12 cellular contexts compared by ENCODE assay signal in genomic region chr1:218426343-218426657, GRCh38.
DNase-seq lines count a peak whose midpoint lies in the region; ATAC-seq and TF ChIP-seq lines count a peak whose summit lies in the region.
"Had no signal": no experiment of that assay in that cellular context is flagged by ENCODE, and none has a peak within 500 bp of the region (broad histone marks: within the 10 kb centered on the region; RNA-seq: fewer than 3 reads in every experiment).

No MANE protein-coding gene starts in this region.

- H3K4me1 ChIP-seq in cardiac muscle cell (ENCODE audit: low read depth): peaks cover 26% of the 10 kb centered on the region

- peaks cover 31% of the 10 kb centered on the region for H3K36me3 ChIP-seq in cardiac muscle cell
- H3K36me3 ChIP-seq: SJSA1 had no signal

- no peak for ATAC-seq in HG02970 (IDR thresholded peaks at IDR 0.05; ENCODE audit: low FRiP score, unreplicated experiment)
- ATAC-seq: GM23338 had no signal

- H3K27ac ChIP-seq in cardiac muscle cell: peak overlapping the region; percentile 56
- H3K27ac ChIP-seq: SJSA1 had no signal

- H3K4me3 ChIP-seq in astrocyte of the spinal cord (ENCODE audit: low read depth, low read length): no peak overlapping the region
- H3K4me3 ChIP-seq in cardiac muscle cell: no peak overlapping the region
- H3K4me3 ChIP-seq in skeletal muscle cell (ENCODE audit: low read depth, low read length): no peak overlapping the region
- H3K4me3 ChIP-seq: GM23338, SJSA1 had no signal

- H3K27me3 ChIP-seq in cardiac muscle cell: no peaks in the 10 kb centered on the region
- H3K27me3 ChIP-seq: SJSA1 had no signal

- H3K9me3 ChIP-seq in cardiac muscle cell (ENCODE audit: low read depth): no peaks in the 10 kb centered on the region
- H3K9me3 ChIP-seq: SJSA1 had no signal

- in situ Hi-C loops in astrocyte of the spinal cord (cut with HindIII; ENCODE audit: low sequenced_read_pairs): no loop called here

- peak; percentile 22 for DNase-seq in NCI-H1092 treated with DMSO at 0.1 percent for 48 hours (lab: John Stamatoyannopoulos, UW)
- DNase-seq in NCI-H1092 (lab: John Stamatoyannopoulos, UW): no peak
- DNase-seq in astrocyte of the spinal cord (ENCODE audit: low read depth, low spot score): peak; percentile 44
- DNase-seq in cardiac muscle cell (ENCODE audit: low read depth in 1 of 2, low spot score in 1 of 2): peak in 1 of 2 donors; percentile 92
- DNase-seq in skeletal muscle cell (ENCODE audit: low read depth): peak; percentile 73
- DNase-seq in activated T-cell treated with anti-CD3 and anti-CD28 coated beads for 4 hours: no peak
- no peak for DNase-seq in stimulated activated CD8-positive, alpha-beta memory T cell treated with anti-CD3 and anti-CD28 coated beads, Interleukin-4, amount 100 ng/mL, for 48 hours
- DNase-seq: activated CD4-positive, alpha-beta T cell treated with anti-CD3 and anti-CD28 coated beads, Interleukin-2, amount 50 U/mL, for 1 hour; activated naive CD8-positive, alpha-beta T cell treated with anti-CD3 and anti-CD28 coated beads, Interleukin-2, amount 10 ng/mL, durations not matched to agents 7 days and 5 days had no signal

- TF ChIP-seq CTCF in astrocyte of the spinal cord (IDR thresholded peaks at IDR 0.05; ENCODE audit: low read depth, low read length) (no peak), cardiac muscle cell (IDR thresholded peaks at IDR 0.05; ENCODE audit: low read depth, low read length) (no peak)

Comparison
In these comparisons a context has a peak if more than half of its experiments do, and no peak if none do; other contexts are left out.
1. DNase-seq: peak in NCI-H1092 treated with DMSO at 0.1 percent for 48 hours (single experiment), astrocyte of the spinal cord (single experiment) and skeletal muscle cell (single experiment); none in NCI-H1092 (single experiment), activated T-cell treated with anti-CD3 and anti-CD28 coated beads for 4 hours (single experiment) and stimulated activated CD8-positive, alpha-beta memory T cell treated with anti-CD3 and anti-CD28 coated beads, Interleukin-4, amount 100 ng/mL, for 48 hours (single experiment).